Comparison of ENCODE assay signal across 10 cellular contexts in the genomic region with DNA sequence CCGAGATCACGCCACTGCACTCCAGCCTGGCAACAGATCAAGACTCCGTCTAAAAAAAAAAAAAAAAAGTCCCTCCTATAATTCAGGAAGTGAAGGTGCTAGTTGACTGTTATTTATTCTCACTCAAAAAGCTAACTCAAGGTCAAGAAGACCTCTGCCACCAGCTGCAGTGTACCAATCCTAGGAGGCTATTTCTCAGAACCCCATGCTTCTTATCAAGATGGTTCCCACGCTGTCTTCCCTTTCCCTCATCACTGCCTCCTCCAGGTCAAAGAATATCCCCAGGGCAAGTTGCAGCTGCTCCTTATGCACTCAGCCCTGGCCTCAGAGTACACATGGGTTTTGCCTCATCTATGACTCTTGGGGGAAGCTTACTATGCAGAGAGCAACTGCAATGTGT. TPM values are rescaled to one million over a fixed set of nuclear protein-coding genes. Genes with fewer than 3 reads are reported as not detected.
A peak's percentile ranks its signal among the peaks of the same experiment; 100 is the strongest.
DNase-seq lines count a peak whose midpoint lies in the region; ATAC-seq and TF ChIP-seq lines count a peak whose summit lies in the region.
"Had no signal": no experiment of that assay in that cellular context is flagged by ENCODE, and none has a peak within 500 bp of the region (broad histone marks: within the 10 kb centered on the region; RNA-seq: fewer than 3 reads in every experiment).

No MANE protein-coding gene starts in this region.

- no peaks in the 10 kb centered on the region for H3K27me3 ChIP-seq in spleen (replicated peaks in 1 of 7)

- H3K4me3 Mint-ChIP-seq in memory B cell (peak overlapping the region; percentile 9), endothelial cell (ENCODE audit: unreplicated experiment) (no peak overlapping the region)

- peak; percentile 31 for DNase-seq in H4 (ENCODE audit: low spot score)
- peak; percentile 18 for DNase-seq in RPMI8226
- no peak for DNase-seq in memory B cell (ENCODE audit: low spot score in 2 of 2)
- DNase-seq in glomerular visceral epithelial cell (ENCODE audit: extremely low spot score), result no peak
- no peak for DNase-seq in endothelial cell (ENCODE audit: low spot score)
- no peak for DNase-seq in NOMO-1 treated with dmso at 0.1 percent for 144 hours (lab: John Stamatoyannopoulos, UW; ENCODE audit: unreplicated experiment)
- DNase-seq in spleen, result no peak
- DNase-seq: DMS153, NCI-H146 had no signal

- TF ChIP-seq CTCF in GM12873 (IDR thresholded peaks at IDR 0.05; ENCODE audit: insufficient read depth, low read depth, low read length, missing control alignments) (peak; percentile 42), endothelial cell (IDR thresholded peaks at IDR 0.05; ENCODE audit: unreplicated experiment) (no peak), spleen (IDR thresholded peaks at IDR 0.05 in 8 of 11, conservative IDR thresholded peaks at IDR 0.05 in 3 of 11) (no peak)

- H3K4me1 Mint-ChIP-seq in memory B cell (peaks cover 23% of the 10 kb centered on the region), endothelial cell (ENCODE audit: unreplicated experiment) (peaks cover 21% of the 10 kb centered on the region)

- ATAC-seq in memory B cell (ENCODE audit: low read depth), result peak; percentile 67

- peaks cover 4 to 29% (median 14%) of the 10 kb centered on the region in 6 donors for H3K4me1 ChIP-seq in spleen

- no peaks in the 10 kb centered on the region for H3K27me3 Mint-ChIP-seq in memory B cell
- peaks cover 1% of the 10 kb centered on the region for H3K27me3 Mint-ChIP-seq in endothelial cell (ENCODE audit: unreplicated experiment)

- H3K36me3 Mint-ChIP-seq in memory B cell (peaks cover 13% of the 10 kb centered on the region), endothelial cell (ENCODE audit: low read depth, unreplicated experiment) (peaks cover 4% of the 10 kb centered on the region)

- H3K36me3 ChIP-seq in spleen, result peaks cover 0 to 4% (median 0%) of the 10 kb centered on the region in 6 donors

- 49 to 63% (median 60%) methylated on average over 4 of the region's 4 CpGs for WGBS in spleen, 5 donors

- TF ChIP-seq POLR2A in spleen (IDR thresholded peaks at IDR 0.05), result no peak

- H3K27ac Mint-ChIP-seq in memory B cell, result peak overlapping the region; percentile 21
- no peak overlapping the region for H3K27ac Mint-ChIP-seq in endothelial cell (ENCODE audit: unreplicated experiment)

- no peak overlapping the region for H3K27ac ChIP-seq in spleen

- H3K4me3 ChIP-seq in spleen, result no peak overlapping the region

- H3K9me3 Mint-ChIP-seq in memory B cell, result no peaks in the 10 kb centered on the region
- no peaks in the 10 kb centered on the region for H3K9me3 Mint-ChIP-seq in endothelial cell (ENCODE audit: unreplicated experiment)

- H3K9me3 ChIP-seq in spleen, result no peaks in the 10 kb centered on the region

- intact Hi-C loops in spleen (cut with DNase I; ENCODE audit: low total_unique reads), result no loop called here

RNA-seq across cellular contexts. Expression of a gene that starts 53.6 kb away (rescaled TPM):
- 14.0 and 19.1 TPM in 2 replicates for total RNA-seq in H4 (2014; rRNA removed; shearing (Covaris generic))
- total RNA-seq in endothelial cell (ENCODE audit: unreplicated experiment), result 115 TPM
- total RNA-seq in spleen, result 100 to 1,000 TPM in 6 of 7 donors, 10 to 100 TPM in 1; 86.8 to 149 (median 130) TPM
- polyA plus RNA-seq in spleen, result 10 to 100 TPM; 10.3 to 28.4 (median 16.2) TPM

Comparison
In these comparisons a context has a peak if more than half of its experiments do, and no peak if none do; other contexts are left out.
1. DNase-seq: peak in H4 (single experiment) and RPMI8226 (single experiment); none in memory B cell (0 of 2), glomerular visceral epithelial cell (single experiment), endothelial cell (single experiment), NOMO-1 treated with dmso at 0.1 percent for 144 hours (single experiment) and spleen (single experiment).